In the genomic region with DNA sequence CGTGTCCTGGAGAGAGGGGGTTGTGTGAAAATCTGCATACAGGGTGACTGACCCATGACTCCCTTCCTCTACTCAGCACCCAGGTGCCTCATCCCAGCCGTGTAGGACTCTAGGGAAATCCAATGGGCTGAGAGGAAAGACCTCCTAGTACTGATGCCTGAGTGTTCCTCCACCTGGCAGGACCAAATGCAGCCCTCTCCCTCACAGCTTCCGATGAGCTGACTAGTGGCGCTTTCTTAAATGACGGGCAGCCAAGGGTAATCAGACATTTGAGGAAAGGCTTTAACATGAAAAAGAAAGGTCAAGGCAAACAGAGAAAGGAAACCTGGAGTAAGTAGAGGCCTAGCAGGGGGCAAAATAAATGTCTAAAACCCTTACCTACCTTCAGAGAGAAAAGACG, we compare ENCODE assay signal across 22 cellular contexts. TPM values are rescaled to one million over a fixed set of nuclear protein-coding genes. Genes with fewer than 3 reads are reported as not detected.
DNase-seq lines count a peak whose midpoint lies in the region; ATAC-seq, FAIRE-seq and TF ChIP-seq lines count a peak whose summit lies in the region.
"Had no signal": no experiment of that assay in that cellular context is flagged by ENCODE, and none has a peak within 500 bp of the region (broad histone marks: within the 10 kb centered on the region; RNA-seq: fewer than 3 reads in every experiment).

No MANE protein-coding gene starts in this region.

- H3K4me1 Mint-ChIP-seq in type B pancreatic cell (ENCODE audit: unreplicated experiment): peaks cover 12% of the 10 kb centered on the region

- H2AFZ ChIP-seq in H1 (ENCODE audit: low read length) (no peak overlapping the region), neural cell (ENCODE audit: low read depth, low read length) (no peak overlapping the region), SK-N-SH (ENCODE audit: low read depth) (no peak overlapping the region)
- H2AFZ ChIP-seq: GM23248 had no signal

- no peak overlapping the region for H3K27ac Mint-ChIP-seq in activated naive CD4-positive, alpha-beta T cell treated with anti-CD3 and anti-CD28 coated beads, Interleukin-2, amount 50 U/mL, for 72 hours
- H3K27ac Mint-ChIP-seq in type B pancreatic cell: no peak overlapping the region
- H3K27ac Mint-ChIP-seq: CD4-positive, CD25-positive, alpha-beta regulatory T cell had no signal

- H3F3A ChIP-seq in neural cell (ENCODE audit: insufficient read depth, low read length, poor library complexity, severe bottlenecking): no peaks in the 10 kb centered on the region
- H3F3A ChIP-seq in SK-N-SH (replicated peaks; ENCODE audit: insufficient read depth): no peaks in the 10 kb centered on the region

- no peak overlapping the region for H3K56ac ChIP-seq in H1 (replicated peaks; ENCODE audit: insufficient read length, low read depth, low read length)

- H3K9ac ChIP-seq in HUES48 (ENCODE audit: low read depth, low read length): no peak overlapping the region
- H3K9ac ChIP-seq in H1 (replicated peaks in 1 of 4; ENCODE audit: extremely low read depth in 1 of 4, low read depth in 3 of 4, low read length in 3 of 4): no peak overlapping the region; a peak in 1 of 7 replicates
- H3K9ac ChIP-seq in iPS-18a (ENCODE audit: low read length): no peak overlapping the region
- peak overlapping the region; percentile 43 for H3K9ac ChIP-seq in neural cell (ENCODE audit: low read length)
- H3K9ac ChIP-seq in SK-N-SH: no peak overlapping the region
- H3K9ac ChIP-seq: GM23248 had no signal

- H4K5ac ChIP-seq in H1 (ENCODE audit: insufficient read length, low read depth, low read length): no peak overlapping the region

- H3K4me1 ChIP-seq in HUES48 (ENCODE audit: control insufficient read depth, insufficient read depth, low read length) (peaks cover 39% of the 10 kb centered on the region), H1 (replicated peaks in 1 of 4; ENCODE audit: control insufficient read depth in 3 of 4, insufficient read depth in 4 of 4, low read length in 3 of 4) (peaks cover 17 to 35% (median 23%) of the 10 kb centered on the region in 4 experiments), iPS-18a (ENCODE audit: control insufficient read depth, low read depth, low read length) (peaks cover 29% of the 10 kb centered on the region), SK-N-SH (ENCODE audit: control insufficient read depth in 1 of 2, insufficient read depth in 2 of 2, low read depth in 1 of 2, low read length in 1 of 2) (peaks cover 0 to 6% of the 10 kb centered on the region in 2 experiments; a peak in 1 of 4 replicates), suprapubic skin (no peaks in the 10 kb centered on the region)
- H3K4me1 ChIP-seq: BE2C had no signal

- H3K4me2 ChIP-seq in H1 (ENCODE audit: insufficient read depth in 1 of 2, low read depth in 2 of 2, low read length in 2 of 2): peak overlapping the region; percentile 65 to 80
- no peak overlapping the region for H3K4me2 ChIP-seq in neural cell (ENCODE audit: low read length)
- H3K4me2 ChIP-seq in SK-N-SH: no peak overlapping the region

- no peak overlapping the region for H3K4ac ChIP-seq in H1 (replicated peaks; ENCODE audit: insufficient read length, low read depth, low read length)

- TF ChIP-seq RAD21 in H1 (IDR thresholded peaks at IDR 0.05 in 1 of 2, conservative IDR thresholded peaks at IDR 0.05 in 1 of 2; ENCODE audit: low read depth in 2 of 2, low read length in 2 of 2) (no peak), neural cell (conservative IDR thresholded peaks at IDR 0.05) (no peak), SK-N-SH (IDR thresholded peaks at IDR 0.05; ENCODE audit: low read length) (no peak)

- no peak overlapping the region for H4K91ac ChIP-seq in H1 (replicated peaks; ENCODE audit: insufficient read length, low read length)

- no peak overlapping the region for H3K4me3 Mint-ChIP-seq in type B pancreatic cell
- H3K4me3 Mint-ChIP-seq: CD4-positive, CD25-positive, alpha-beta regulatory T cell; CD8-positive, alpha-beta memory T cell had no signal

- H2AK5ac ChIP-seq in H1 (ENCODE audit: low read depth, low read length): no peak overlapping the region

- CTCF ChIA-PET in H1 (lab: Charles Lee; ENCODE audit: partially characterized antibody): interaction anchor here (1.0 to 4.9 kb wide), 3 partner anchors 9 to 13 kb away, joined by 3 to 35 read pairs (median 5); no protein-coding TSS in a partner anchor
- CTCF ChIA-PET in SK-N-SH (lab: Yijun Ruan, JAX): interaction anchor here (1.3 to 3.8 kb wide), 2 partner anchors 14 to 41 kb away, joined by 6 to 17 read pairs; no protein-coding TSS in a partner anchor

- peaks cover 31% of the 10 kb centered on the region for H3K27me3 Mint-ChIP-seq in type B pancreatic cell

- H3K79me2 ChIP-seq in H1 (ENCODE audit: control insufficient read depth in 1 of 2, insufficient read depth in 2 of 2, low read length in 2 of 2) (no peaks in the 10 kb centered on the region), neural cell (replicated peaks; ENCODE audit: insufficient read depth, low read length) (no peaks in the 10 kb centered on the region), SK-N-SH (ENCODE audit: insufficient read depth) (no peaks in the 10 kb centered on the region)

- FAIRE-seq in H1 (lab: Jason Lieb, UNC): peak; percentile 13
- FAIRE-seq: A204.1, GM12878 had no signal

- WGBS in H1 (ENCODE audit: extremely low coverage in 1 of 2, insufficient coverage in 1 of 2, insufficient read length in 1 of 2, insufficient replicate concordance in 2 of 2, low coverage in 1 of 2, low lambda C conversion rate in 2 of 2, missing lambda C conversion rate in 1 of 2), 2 experiments: 11% methylated on average over 6 of the region's 6 CpGs; no CpG with 5 or more reads in 1 of the 2 experiments
- 90% methylated on average over 4 of the region's 6 CpGs for WGBS in SK-N-SH (ENCODE audit: low lambda C conversion rate)
- 88% methylated on average over 4 of the region's 6 CpGs for WGBS in suprapubic skin

- H4K8ac ChIP-seq in H1 (ENCODE audit: extremely low read depth, insufficient read depth, low read length): no peak overlapping the region

- ATAC-seq in activated naive CD4-positive, alpha-beta T cell treated with anti-CD3 and anti-CD28 coated beads, Interleukin-2, amount 50 U/mL, for 72 hours: no peak
- ATAC-seq: GM12878 had no signal

- no peaks in the 10 kb centered on the region for H3K79me1 ChIP-seq in H1 (ENCODE audit: low read depth, low read length)

- no peak for TF ChIP-seq EP300 in H1 (IDR thresholded peaks at IDR 0.05; ENCODE audit: borderline replicate concordance in 1 of 2, low read depth in 2 of 2, low read length in 2 of 2)
- no peak for TF ChIP-seq EP300 in neural cell (conservative IDR thresholded peaks at IDR 0.05; ENCODE audit: poor library complexity, severe bottlenecking)
- no peak for TF ChIP-seq EP300 in SK-N-SH (IDR thresholded peaks at IDR 0.05; ENCODE audit: borderline replicate concordance in 1 of 2, low read depth in 1 of 2, low read length in 1 of 2)
- no peak for TF ChIP-seq EP300 in suprapubic skin (IDR thresholded peaks at IDR 0.05)

- H3K23me2 ChIP-seq in H1 (ENCODE audit: low read depth, low read length): no peaks in the 10 kb centered on the region

- H2BK20ac ChIP-seq in H1 (ENCODE audit: low read length): no peak overlapping the region

- H3K9me2 ChIP-seq in neural cell (ENCODE audit: insufficient read depth, low read length) (no peaks in the 10 kb centered on the region), SK-N-SH (no peaks in the 10 kb centered on the region)

- no peak overlapping the region for H3K27ac ChIP-seq in HUES48 (ENCODE audit: low read depth, low read length)
- no peak overlapping the region for H3K27ac ChIP-seq in H1 (ENCODE audit: low read depth, low read length)
- no peak overlapping the region for H3K27ac ChIP-seq in iPS-18a (ENCODE audit: low read length)
- peak overlapping the region; percentile 48 for H3K27ac ChIP-seq in neural cell (ENCODE audit: low read length)
- no peak overlapping the region for H3K27ac ChIP-seq in SK-N-SH (ENCODE audit: low read depth in 2 of 2, low read length in 1 of 2)
- no peak overlapping the region for H3K27ac ChIP-seq in suprapubic skin
- H3K27ac ChIP-seq: GM23248 had no signal

- no peaks in the 10 kb centered on the region for H4K20me1 ChIP-seq in H1 (replicated peaks in 1 of 2; ENCODE audit: control insufficient read depth in 1 of 2, insufficient read depth in 2 of 2, low read length in 2 of 2)
- H4K20me1 ChIP-seq in neural cell (ENCODE audit: insufficient read depth): no peaks in the 10 kb centered on the region
- H4K20me1 ChIP-seq in SK-N-SH (ENCODE audit: insufficient read depth): no peaks in the 10 kb centered on the region

- H3K9me3 ChIP-seq in HUES48 (ENCODE audit: control insufficient read depth, insufficient read depth, low read length) (no peaks in the 10 kb centered on the region), H1 (ENCODE audit: insufficient read depth in 2 of 2, low read depth in 1 of 2, low read length in 1 of 2) (no peaks in the 10 kb centered on the region), iPS-18a (ENCODE audit: control insufficient read depth, low read depth, low read length) (no peaks in the 10 kb centered on the region), neural cell (ENCODE audit: low read length) (no peaks in the 10 kb centered on the region), SK-N-SH (no peaks in the 10 kb centered on the region), suprapubic skin (no peaks in the 10 kb centered on the region)
- H3K9me3 ChIP-seq: BE2C had no signal

- H2BK12ac ChIP-seq in H1 (ENCODE audit: low read depth, low read length): no peak overlapping the region

- H3K36me3 Mint-ChIP-seq in activated naive CD4-positive, alpha-beta T cell treated with anti-CD3 and anti-CD28 coated beads, Interleukin-2, amount 50 U/mL, for 72 hours: no peaks in the 10 kb centered on the region
- no peaks in the 10 kb centered on the region for H3K36me3 Mint-ChIP-seq in type B pancreatic cell
- H3K36me3 Mint-ChIP-seq: CD4-positive, CD25-positive, alpha-beta regulatory T cell; CD8-positive, alpha-beta memory T cell had no signal

- H3K14ac ChIP-seq in H1 (ENCODE audit: insufficient read length): no peak overlapping the region

- TF ChIP-seq POLR2A in H1 (IDR thresholded peaks at IDR 0.05; ENCODE audit: control extremely low read depth in 1 of 2, low read depth in 2 of 2, low read length in 2 of 2) (no peak), suprapubic skin (IDR thresholded peaks at IDR 0.05) (no peak)

- POLR2A ChIA-PET in H1 (lab: Charles Lee; ENCODE audit: partially characterized antibody) (interaction anchor here (1.1 kb wide), 1 partner anchor 274 kb away, joined by 4 read pairs; no protein-coding TSS in a partner anchor), SK-N-SH (lab: Yijun Ruan, JAX) (no interaction called here)

- H2BK5ac ChIP-seq in H1 (ENCODE audit: low read depth, low read length): peak overlapping the region; percentile 50; the same call in 1 of the 2 replicates

- TF ChIP-seq CTCF in H1 (IDR thresholded peaks at IDR 0.05; ENCODE audit: control extremely low read depth in 1 of 3, insufficient read depth in 1 of 3, low read depth in 1 of 3, low read length in 3 of 3) (no peak), neural cell (IDR thresholded peaks at IDR 0.05; ENCODE audit: poor library complexity, severe bottlenecking) (no peak), SK-N-SH (IDR thresholded peaks at IDR 0.05) (no peak), suprapubic skin (IDR thresholded peaks at IDR 0.05) (no peak), type B pancreatic cell (conservative IDR thresholded peaks at IDR 0.05) (no peak)

- no peak overlapping the region for H3K23ac ChIP-seq in H1 (ENCODE audit: insufficient read length)

- H2BK120ac ChIP-seq in H1 (replicated peaks; ENCODE audit: low read depth, low read length): no peak overlapping the region

- H3K18ac ChIP-seq in H1 (ENCODE audit: extremely low read depth, low read length): no peak overlapping the region

- H3K4me3 ChIP-seq in HUES48 (ENCODE audit: low read depth, low read length) (peak overlapping the region; percentile 11), H1 (ENCODE audit: extremely low read depth in 1 of 4, insufficient read depth in 2 of 4, low read depth in 3 of 4, low read length in 4 of 4) (peak overlapping the region in 1 of 4 experiments; percentile 35; a peak in 3 of 8 replicates), iPS-18a (ENCODE audit: low read length) (peak overlapping the region; percentile 0), neural cell (ENCODE audit: low read length) (no peak overlapping the region), SK-N-SH (ENCODE audit: low read depth in 2 of 2, low read length in 1 of 2) (no peak overlapping the region), suprapubic skin (no peak overlapping the region)
- H3K4me3 ChIP-seq: GM12878, GM23248 had no signal

- no peaks in the 10 kb centered on the region for H3K9me3 Mint-ChIP-seq in activated naive CD4-positive, alpha-beta T cell treated with anti-CD3 and anti-CD28 coated beads, Interleukin-2, amount 50 U/mL, for 72 hours
- no peaks in the 10 kb centered on the region for H3K9me3 Mint-ChIP-seq in type B pancreatic cell
- H3K9me3 Mint-ChIP-seq: CD8-positive, alpha-beta memory T cell had no signal

- DNase-seq in H1 (ENCODE audit: low read depth in 1 of 2, low spot score in 2 of 2) (no peak), SK-N-SH (no peak), suprapubic skin (ENCODE audit: low spot score in 2 of 2) (no peak), type B pancreatic cell (ENCODE audit: extremely low spot score, unreplicated experiment) (no peak)
- DNase-seq in activated naive CD4-positive, alpha-beta T cell treated with anti-CD3 and anti-CD28 coated beads, Interleukin-2, amount 50 U/mL, for 72 hours (ENCODE audit: low spot score in 2 of 2): no peak
- DNase-seq: ACHN; BE2C; C1 segment of cervical spinal cord; CD4-positive, CD25-positive, alpha-beta regulatory T cell; CD8-positive, alpha-beta memory T cell; COR-L47; DMS 273 treated with DMSO at 0.1 percent for 48 hours; DMS53; EL; GM23248; H7 had no signal

- H2BK15ac ChIP-seq in H1 (ENCODE audit: low read length): no peak overlapping the region

- H3K27me3 ChIP-seq in HUES48 (ENCODE audit: control insufficient read depth, insufficient read depth, low read length) (peaks cover 38% of the 10 kb centered on the region), H1 (replicated peaks in 1 of 4; ENCODE audit: control insufficient read depth in 3 of 4, extremely low read depth in 1 of 4, insufficient read depth in 3 of 4, low read length in 3 of 4) (peaks cover 0 to 11% (median 9%) of the 10 kb centered on the region in 4 experiments; a peak in 5 of 7 replicates), iPS-18a (ENCODE audit: control insufficient read depth, insufficient read depth, low read length) (peaks cover 12% of the 10 kb centered on the region), neural cell (ENCODE audit: insufficient read depth, low read depth, low read length) (no peaks in the 10 kb centered on the region), SK-N-SH (ENCODE audit: insufficient read depth) (no peaks in the 10 kb centered on the region), suprapubic skin (no peaks in the 10 kb centered on the region)

- H3K36me3 ChIP-seq in HUES48 (ENCODE audit: control insufficient read depth, insufficient read depth, low read length) (no peaks in the 10 kb centered on the region), H1 (ENCODE audit: control insufficient read depth in 2 of 4, insufficient read depth in 4 of 4, low read length in 3 of 4) (no peaks in the 10 kb centered on the region), iPS-18a (ENCODE audit: control insufficient read depth, low read depth, low read length) (no peaks in the 10 kb centered on the region), neural cell (ENCODE audit: insufficient read depth, low read length) (no peaks in the 10 kb centered on the region), SK-N-SH (replicated peaks in 1 of 2; ENCODE audit: control insufficient read depth in 1 of 2, insufficient read depth in 2 of 2, low read length in 1 of 2) (no peaks in the 10 kb centered on the region), suprapubic skin (no peaks in the 10 kb centered on the region)
- H3K36me3 ChIP-seq: BE2C had no signal

RNA-seq across cellular contexts. Expression of a gene that starts 5.0 kb away (rescaled TPM):
- 0.15 and 0.17 TPM in 2 replicates for total RNA-seq in H1 (2021; fragmentation: NEBNext Ultra II Directional; extraction: Animal tissue kit (Norgen Biotek cat#: 25700))
- polyA plus RNA-seq in H1 (2011; rRNA removed): 0.19 and 0.23 TPM in 2 replicates
- polyA plus RNA-seq in H1 (2011; cell fraction: cytosol; rRNA removed): 0.14 TPM
- polyA plus RNA-seq in H1 (2011; cell fraction: nucleus; rRNA removed): 0.14 TPM
- polyA plus RNA-seq in H1 (2012, experiment 1 of 2): 0.17 to 0.64 TPM (median 0.23 TPM) in 4 replicates
- not detected for polyA plus RNA-seq in H1 (2012, experiment 2 of 2)
- polyA plus RNA-seq in H1 (2013, experiment 1 of 2): 0.12 TPM
- 0.11 TPM for polyA plus RNA-seq in H1 (2013, experiment 2 of 2)
- 0.06 and 0.22 TPM in 2 replicates for polyA minus RNA-seq in H1 (2011; rRNA and poly(A)+ RNA removed)
- not detected for polyA minus RNA-seq in H1 (2011; cell fraction: cytosol; rRNA and poly(A)+ RNA removed)
- 0.10 TPM for polyA minus RNA-seq in H1 (2011; cell fraction: nucleus; rRNA and poly(A)+ RNA removed)
- 0.22 and 0.40 TPM in 2 replicates for polyA plus RNA-seq in neural cell
- not detected in 2 replicates for polyA minus RNA-seq in neural cell
- polyA plus RNA-seq in SK-N-SH (2012; rRNA removed): 0.03 TPM in 1 of 2 replicates, not detected in the other
- polyA plus RNA-seq in SK-N-SH (2012; cell fraction: cytosol; rRNA removed): under 0.01 and 0.01 TPM in 2 replicates
- polyA plus RNA-seq in SK-N-SH (2012; cell fraction: nucleus; rRNA removed): 0.21 TPM in 1 of 2 replicates, not detected in the other
- total RNA-seq in suprapubic skin: 1 to 10 TPM in 1 of 4 donors, under 1 TPM in 1, not detected in 2; 0.18 to 3.0 TPM
- not detected for total RNA-seq in activated naive CD4-positive, alpha-beta T cell treated with anti-CD3 and anti-CD28 coated beads, Interleukin-2, amount 50 U/mL, for 72 hours
- 0.27 TPM in 1 of 2 replicates, not detected in the other for total RNA-seq in type B pancreatic cell (ENCODE audit: low replicate concordance)
- total RNA-seq: CD4-positive, CD25-positive, alpha-beta regulatory T cell; CD8-positive, alpha-beta memory T cell; G401; GM12878; GM23248 had no signal
- polyA plus RNA-seq: CD8-positive, alpha-beta memory T cell; GM12878; GM23248 had no signal

RNA-seq across cellular contexts. Expression of a gene that starts 19.1 kb away (rescaled TPM):
- total RNA-seq in H1 (2021; fragmentation: NEBNext Ultra II Directional; extraction: Animal tissue kit (Norgen Biotek cat#: 25700)): not detected in 2 replicates
- polyA plus RNA-seq in H1 (2011; rRNA removed) (0.03 and 0.05 TPM in 2 replicates), neural cell (0.34 and 1.1 TPM in 2 replicates), SK-N-SH (2012; rRNA removed) (0.03 TPM in 1 of 2 replicates, not detected in the other)
- polyA plus RNA-seq in H1 (2011; cell fraction: cytosol; rRNA removed): 0.03 TPM
- polyA plus RNA-seq in H1 (2011; cell fraction: nucleus; rRNA removed): 0.10 TPM
- 0.03 to 0.09 TPM in 2 of 4 replicates, not detected in the others for polyA plus RNA-seq in H1 (2012, experiment 1 of 2)
- not detected for polyA plus RNA-seq in H1 (2012, experiment 2 of 2)
- not detected for polyA plus RNA-seq in H1 (2013, experiment 1 of 2)
- not detected for polyA plus RNA-seq in H1 (2013, experiment 2 of 2)
- 0.13 TPM in 1 of 2 replicates, not detected in the other for polyA minus RNA-seq in H1 (2011; rRNA and poly(A)+ RNA removed)
- 0.22 TPM for polyA minus RNA-seq in H1 (2011; cell fraction: cytosol; rRNA and poly(A)+ RNA removed)
- polyA minus RNA-seq in H1 (2011; cell fraction: nucleus; rRNA and poly(A)+ RNA removed): not detected
- 0.69 and 1.2 TPM in 2 replicates for polyA minus RNA-seq in neural cell
- not detected in 2 replicates for polyA plus RNA-seq in SK-N-SH (2012; cell fraction: cytosol; rRNA removed)
- 0.01 TPM in 1 of 2 replicates, not detected in the other for polyA plus RNA-seq in SK-N-SH (2012; cell fraction: nucleus; rRNA removed)
- total RNA-seq in suprapubic skin (under 1 TPM in 2 of 4 donors, not detected in 2; 0.26 to 0.36 TPM), type B pancreatic cell (ENCODE audit: low replicate concordance) (0.90 and 1.6 TPM in 2 replicates)
- total RNA-seq in activated naive CD4-positive, alpha-beta T cell treated with anti-CD3 and anti-CD28 coated beads, Interleukin-2, amount 50 U/mL, for 72 hours: not detected
- total RNA-seq: CD4-positive, CD25-positive, alpha-beta regulatory T cell; G401; GM12878 had no signal
- polyA plus RNA-seq: CD4-positive, CD25-positive, alpha-beta regulatory T cell; CD8-positive, alpha-beta memory T cell; GM23248 had no signal

Comparison
In these comparisons a context has a peak if more than half of its experiments do, and no peak if none do; other contexts are left out.
1. H3K4me3 ChIP-seq: peak in HUES48 (single experiment) and iPS-18a (single experiment); none in neural cell (single experiment), SK-N-SH (0 of 2) and suprapubic skin (single experiment).
2. H3K4me2 ChIP-seq: peak in H1 (2 of 2); none in neural cell (single experiment) and SK-N-SH (single experiment).